ENCODE assay signal across 8 cellular contexts in genomic region chr6:14665827-14666724, GRCh38.
DNase-seq lines count a peak whose midpoint lies in the region; ATAC-seq and TF ChIP-seq lines count a peak whose summit lies in the region.

No MANE protein-coding gene starts in this region.

- no peaks in the 10 kb centered on the region for H3K9me3 ChIP-seq in OCI-LY3 (ENCODE audit: insufficient read depth, low read length)

- no peak overlapping the region for H2AFZ ChIP-seq in OCI-LY3 (ENCODE audit: low read depth, low read length)

- no peak for TF ChIP-seq CTCF in OCI-LY3 (IDR thresholded peaks at IDR 0.05; ENCODE audit: low read depth, low read length)

- no peaks in the 10 kb centered on the region for H3K27me3 Mint-ChIP-seq in stimulated activated memory B cell treated with anti-CD40 and anti-IgM and Interleukin-4, amounts not matched to agents 10 μg/mL and 1 μg/mL and 100 μg/mL, for 72 hours

- no peak overlapping the region for H3K9ac ChIP-seq in OCI-LY3 (ENCODE audit: low read length)

- peaks cover 36% of the 10 kb centered on the region for H3K4me1 Mint-ChIP-seq in stimulated activated memory B cell treated with anti-CD40 and anti-IgM and Interleukin-4, amounts not matched to agents 10 μg/mL and 1 μg/mL and 100 μg/mL, for 72 hours

- H3K36me3 Mint-ChIP-seq in stimulated activated memory B cell treated with anti-CD40 and anti-IgM and Interleukin-4, amounts not matched to agents 10 μg/mL and 1 μg/mL and 100 μg/mL, for 72 hours: no peaks in the 10 kb centered on the region

- H3K79me2 ChIP-seq in OCI-LY3 (ENCODE audit: low read length): no peaks in the 10 kb centered on the region

- DNase-seq in activated T-cell treated with anti-CD3 and anti-CD28 coated beads for 24 hours (ENCODE audit: low read depth): peak; percentile 23
- no peak for DNase-seq in activated T-cell treated with anti-CD3 and anti-CD28 coated beads, Interleukin-2, amount 50 U/mL, for 1 hour
- no peak for DNase-seq in ureter (ENCODE audit: low spot score)
- no peak for DNase-seq in occipital lobe (lab: John Stamatoyannopoulos, UW)

- H3K4me3 Mint-ChIP-seq in stimulated activated memory B cell treated with anti-CD40 and anti-IgM and Interleukin-4, amounts not matched to agents 10 μg/mL and 1 μg/mL and 100 μg/mL, for 72 hours: no peak overlapping the region

- H3K27ac Mint-ChIP-seq in stimulated activated memory B cell treated with anti-CD40 and anti-IgM and Interleukin-4, amounts not matched to agents 10 μg/mL and 1 μg/mL and 100 μg/mL, for 72 hours: peak overlapping the region; percentile 87

- H3K4me1 ChIP-seq in OCI-LY3 (ENCODE audit: low read length): peaks cover 36% of the 10 kb centered on the region

- no peaks in the 10 kb centered on the region for H4K20me1 ChIP-seq in OCI-LY3 (ENCODE audit: insufficient read depth, low read length)

- no peaks in the 10 kb centered on the region for H3K36me3 ChIP-seq in OCI-LY3 (replicated peaks; ENCODE audit: low read depth, low read length)

- H3K27ac ChIP-seq in OCI-LY3 (ENCODE audit: low read length): no peak overlapping the region

- H3K4me3 ChIP-seq in OCI-LY3 (ENCODE audit: low read length): no peak overlapping the region

- H3K27me3 ChIP-seq in OCI-LY3 (ENCODE audit: low read depth, low read length): no peaks in the 10 kb centered on the region; the same call in 1 of the 2 replicates

- ATAC-seq in esophagus mucosa: peak; percentile 55
- peak; percentile 59 for ATAC-seq in stimulated activated memory B cell treated with anti-CD40 and anti-IgM and Interleukin-4, amounts not matched to agents 10 μg/mL and 1 μg/mL and 100 μg/mL, for 72 hours
- ATAC-seq in GM21825 (IDR thresholded peaks at IDR 0.05; ENCODE audit: unreplicated experiment): no peak

- H3K9me3 Mint-ChIP-seq in stimulated activated memory B cell treated with anti-CD40 and anti-IgM and Interleukin-4, amounts not matched to agents 10 μg/mL and 1 μg/mL and 100 μg/mL, for 72 hours: no peaks in the 10 kb centered on the region

- H3K4me2 ChIP-seq in OCI-LY3 (ENCODE audit: low read length): peak overlapping the region; percentile 11
